3 cellular contexts compared by ENCODE assay signal in the genomic region with DNA sequence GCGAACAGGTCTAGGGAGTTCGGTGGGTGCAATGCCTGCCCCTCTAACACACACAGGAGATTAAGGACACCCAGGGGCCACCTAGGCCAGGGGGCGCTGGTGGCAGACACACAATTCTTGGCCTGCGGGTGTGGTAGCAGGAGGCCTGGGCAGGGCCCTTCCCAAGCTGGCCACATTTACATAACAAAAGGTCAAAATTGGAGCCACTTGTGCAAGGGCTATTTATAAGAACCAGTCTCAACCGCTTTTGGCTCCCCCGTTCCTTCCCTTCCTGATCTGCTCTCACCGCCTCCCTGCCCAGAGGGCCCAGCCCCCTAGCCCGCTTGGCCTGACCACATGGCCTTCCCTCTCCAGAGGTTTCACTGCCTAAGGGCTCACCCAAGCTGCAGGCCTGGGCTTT. TPM values are rescaled to one million over a fixed set of nuclear protein-coding genes. Genes with fewer than 3 reads are reported as not detected.
"Had no signal": no experiment of that assay in that cellular context is flagged by ENCODE, and none has a peak within 500 bp of the region (broad histone marks: within the 10 kb centered on the region; RNA-seq: fewer than 3 reads in every experiment).

No MANE protein-coding gene starts in this region.

RNA-seq across cellular contexts. Expression of a gene that starts 59.0 kb away (rescaled TPM):
- total RNA-seq: esophagus muscularis mucosa, glomerular endothelial cell, mammary epithelial cell had no signal
